8 cellular contexts compared by ENCODE assay signal in the genomic region with DNA sequence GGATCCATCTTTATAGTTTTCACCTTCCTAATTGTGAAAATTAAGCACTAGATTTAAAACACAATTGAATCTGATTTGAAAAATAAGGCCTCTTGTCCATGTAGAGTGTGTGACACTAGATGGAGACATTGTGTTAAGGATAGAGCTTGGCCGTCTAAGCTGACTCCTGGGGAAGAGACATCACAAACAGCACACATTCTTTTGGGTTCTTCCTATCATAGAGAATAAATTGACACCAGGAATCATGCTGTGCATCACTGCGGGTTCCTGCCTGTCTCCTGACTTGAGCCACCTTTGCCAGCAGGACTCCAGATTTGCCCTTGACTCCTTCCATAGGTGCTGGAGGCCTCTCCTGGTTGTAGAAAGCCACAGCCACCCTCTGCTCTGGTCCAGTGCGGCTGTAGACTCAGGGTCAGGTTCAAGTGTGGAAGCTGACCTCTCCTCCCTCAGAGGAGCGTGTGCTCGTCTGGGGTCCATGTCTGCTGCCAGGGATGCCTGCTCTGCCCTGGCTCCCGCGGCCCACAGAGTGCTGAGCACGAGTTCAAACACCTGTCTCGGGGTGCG. TPM values are rescaled to one million over a fixed set of nuclear protein-coding genes. Genes with fewer than 3 reads are reported as not detected.
DNase-seq lines count a peak whose midpoint lies in the region; ATAC-seq, FAIRE-seq and TF ChIP-seq lines count a peak whose summit lies in the region.

No MANE protein-coding gene starts in this region.

- TF ChIP-seq CTCF in DND-41 (IDR thresholded peaks at IDR 0.05; ENCODE audit: borderline replicate concordance, extremely low read depth, low read length, poor library complexity, severe bottlenecking) = peak; percentile 88
- peak; percentile 63 to 74 (median 70) for TF ChIP-seq CTCF in ascending aorta (IDR thresholded peaks at IDR 0.05)
- peak; percentile 16 to 61 (median 52) for TF ChIP-seq CTCF in sigmoid colon (IDR thresholded peaks at IDR 0.05)

- ATAC-seq in DND-41 (ENCODE audit: insufficient read depth, low read depth) (peak; percentile 91), GM19467 (IDR thresholded peaks at IDR 0.05; ENCODE audit: unreplicated experiment) (peak; percentile 53), right cardiac atrium (peak; percentile 79 to 84), HG03280 (IDR thresholded peaks at IDR 0.05; ENCODE audit: unreplicated experiment) (no peak)

- no peak for TF ChIP-seq EP300 in sigmoid colon (IDR thresholded peaks at IDR 0.05)

- H2AFZ ChIP-seq in DND-41 (ENCODE audit: low read depth, low read length) = peak overlapping the region; percentile 17; the same call in 1 of the 2 replicates

- WGBS in right cardiac atrium = 64% methylated on average over 10 of the region's 10 CpGs
- 62 to 72% methylated on average over 10 of the region's 10 CpGs for WGBS in sigmoid colon, 2 donors

- no peak overlapping the region for H3K4me2 ChIP-seq in DND-41 (ENCODE audit: insufficient read depth, low read length)

- DNase-seq in DND-41 (peak; percentile 49), HTR-8/SVneo (ENCODE audit: insufficient read length, low spot score) (peak; percentile 97), NCI-H82 (lab: John Stamatoyannopoulos, UW) (peak; percentile 84), ascending aorta (ENCODE audit: low spot score in 2 of 2) (no peak), right cardiac atrium (no peak), sigmoid colon (no peak)

- no peak overlapping the region for H3K4me3 ChIP-seq in DND-41 (ENCODE audit: low read depth in 1 of 2, low read length in 2 of 2)
- H3K4me3 ChIP-seq in ascending aorta = no peak overlapping the region
- H3K4me3 ChIP-seq in right cardiac atrium (ENCODE audit: low read length) = no peak overlapping the region
- no peak overlapping the region for H3K4me3 ChIP-seq in sigmoid colon

- H3K36me3 ChIP-seq in DND-41 (ENCODE audit: insufficient read depth, low read length) (no peaks in the 10 kb centered on the region), ascending aorta (no peaks in the 10 kb centered on the region), sigmoid colon (no peaks in the 10 kb centered on the region)

- peak overlapping the region; percentile 46; the same call in 1 of the 2 replicates for H3K27ac ChIP-seq in DND-41 (ENCODE audit: low read length)
- peak overlapping the region in 1 of 2 donors; percentile 1 for H3K27ac ChIP-seq in ascending aorta
- no peak overlapping the region for H3K27ac ChIP-seq in right cardiac atrium (ENCODE audit: low read length)
- no peak overlapping the region for H3K27ac ChIP-seq in sigmoid colon

- no peaks in the 10 kb centered on the region for H3K79me2 ChIP-seq in DND-41 (ENCODE audit: insufficient read depth, low read length)

- H3K9ac ChIP-seq in DND-41 (ENCODE audit: low read depth, low read length) = no peak overlapping the region

- no peaks in the 10 kb centered on the region for H3K9me3 ChIP-seq in DND-41 (ENCODE audit: insufficient read depth, low read length, severe bottlenecking)
- H3K9me3 ChIP-seq in ascending aorta = no peaks in the 10 kb centered on the region
- no peaks in the 10 kb centered on the region for H3K9me3 ChIP-seq in right cardiac atrium (ENCODE audit: control insufficient read depth, low read length)
- no peaks in the 10 kb centered on the region for H3K9me3 ChIP-seq in sigmoid colon

- H3K4me1 ChIP-seq in DND-41 (ENCODE audit: insufficient read depth, low read length) (peaks cover 12% of the 10 kb centered on the region; the same call in 1 of the 2 replicates), ascending aorta (peaks cover 0 to 15% of the 10 kb centered on the region in 2 donors), right cardiac atrium (ENCODE audit: control insufficient read depth, insufficient read depth, low read length) (no peaks in the 10 kb centered on the region), sigmoid colon (peaks cover 0 to 3% (median 0%) of the 10 kb centered on the region in 4 donors)

- peak; percentile 93 for FAIRE-seq in HTR-8/SVneo (lab: Jason Lieb, UNC)

- no peaks in the 10 kb centered on the region for H4K20me1 ChIP-seq in DND-41 (ENCODE audit: insufficient read depth, low read length)

- intact Hi-C loops in ascending aorta (cut with DNase I) (loop anchor here (1.0 to 5.0 kb wide), 3 partner anchors 114 to 309 kb away; a partner anchor contains a TSS), right cardiac atrium (cut with DNase I) (loop anchor here in 3 of 4 donors (2.0 to 10.0 kb wide), 3 partner anchors 174 to 1572 kb away; no protein-coding TSS in a partner anchor), sigmoid colon (cut with DNase I) (loop anchor here (1.0 kb wide), 1 partner anchor 175 kb away; no protein-coding TSS in a partner anchor)

- no peaks in the 10 kb centered on the region for H3K27me3 ChIP-seq in DND-41 (ENCODE audit: insufficient read depth, low read length, poor library complexity)
- no peaks in the 10 kb centered on the region for H3K27me3 ChIP-seq in ascending aorta
- H3K27me3 ChIP-seq in right cardiac atrium (ENCODE audit: control insufficient read depth, insufficient read depth) = no peaks in the 10 kb centered on the region
- H3K27me3 ChIP-seq in sigmoid colon = peaks cover 0 to 7% (median 0%) of the 10 kb centered on the region in 3 donors

- TF ChIP-seq POLR2A in sigmoid colon (IDR thresholded peaks at IDR 0.05) = no peak

RNA-seq across cellular contexts. Expression of a gene that starts 11.2 kb away (rescaled TPM):
- total RNA-seq in ascending aorta = not detected
- 1 to 10 TPM in 2 of 4 donors, under 1 TPM in 2; 0.78 to 1.5 (median 1.1) TPM for total RNA-seq in right cardiac atrium
- 0.93 TPM for polyA plus RNA-seq in right cardiac atrium
- 1 to 10 TPM in 1 of 4 donors, under 1 TPM in 1, not detected in 2; 0.68 to 1.9 TPM for total RNA-seq in sigmoid colon
- 1 to 10 TPM in 1 of 3 donors, under 1 TPM in 1, not detected in 1; 0.35 to 2.4 TPM for polyA plus RNA-seq in sigmoid colon

Comparison
In these comparisons a context has a peak if more than half of its experiments do, and no peak if none do; other contexts are left out.
1. DNase-seq: peak in DND-41 (single experiment), HTR-8/SVneo (single experiment) and NCI-H82 (single experiment); none in ascending aorta (0 of 2), right cardiac atrium (0 of 3) and sigmoid colon (single experiment).
2. Peak in every context shown above with its lines, with median percentiles within 50 percentile points of each other: CTCF ChIP-seq.